19 cellular contexts compared by ENCODE assay signal in the genomic region with DNA sequence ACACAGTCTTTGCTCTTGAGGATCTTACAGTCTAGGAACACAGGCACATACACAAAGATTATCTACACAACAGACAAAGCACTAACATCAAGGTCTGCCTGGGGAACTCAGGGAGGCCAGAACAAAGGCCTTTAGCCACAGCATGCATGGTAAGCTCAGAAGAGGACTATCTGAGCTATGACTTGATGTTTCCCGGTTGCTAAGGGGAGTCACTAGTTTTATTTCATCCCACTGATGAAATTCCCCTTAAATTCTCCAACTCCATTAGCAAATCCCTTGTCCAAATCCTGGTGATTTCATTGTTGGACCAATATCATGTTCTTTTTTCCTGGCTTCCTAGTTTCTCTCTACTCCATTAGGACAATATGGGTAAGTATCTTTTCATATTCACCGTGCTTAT. TPM values are rescaled to one million over a fixed set of nuclear protein-coding genes. Genes with fewer than 3 reads are reported as not detected.
DNase-seq lines count a peak whose midpoint lies in the region; ATAC-seq, FAIRE-seq and TF ChIP-seq lines count a peak whose summit lies in the region.
"Had no signal": no experiment of that assay in that cellular context is flagged by ENCODE, and none has a peak within 500 bp of the region (broad histone marks: within the 10 kb centered on the region; RNA-seq: fewer than 3 reads in every experiment).

No MANE protein-coding gene starts in this region.

- H3K27me3 ChIP-seq in ascending aorta: no peaks in the 10 kb centered on the region
- no peaks in the 10 kb centered on the region for H3K27me3 ChIP-seq in gastroesophageal sphincter
- H3K27me3 ChIP-seq in MM.1S (replicated peaks; ENCODE audit: insufficient read depth, low read length): no peaks in the 10 kb centered on the region

- H3K4me3 ChIP-seq in AG10803 (ENCODE audit: low read length) (no peak overlapping the region), ascending aorta (no peak overlapping the region), gastroesophageal sphincter (no peak overlapping the region), MM.1S (ENCODE audit: low read length) (no peak overlapping the region)
- H3K4me3 ChIP-seq: A549 had no signal

- no peaks in the 10 kb centered on the region for H3K4me1 Mint-ChIP-seq in activated CD4-positive, alpha-beta memory T cell treated with anti-CD3 and anti-CD28 coated beads for 36 hours (ENCODE audit: low read depth)
- H3K4me1 Mint-ChIP-seq: IgD-negative memory B cell had no signal

- peak overlapping the region; percentile 29 to 58 for H3K27ac ChIP-seq in ascending aorta
- peak overlapping the region; percentile 11 to 50 (median 29) for H3K27ac ChIP-seq in gastroesophageal sphincter
- no peak overlapping the region for H3K27ac ChIP-seq in MM.1S (ENCODE audit: low read length)
- H3K27ac ChIP-seq: A549 had no signal

- H3K36me3 Mint-ChIP-seq in activated CD4-positive, alpha-beta memory T cell treated with anti-CD3 and anti-CD28 coated beads for 36 hours: no peaks in the 10 kb centered on the region
- H3K36me3 Mint-ChIP-seq: CD14-positive monocyte, IgD-negative memory B cell had no signal

- no peak for TF ChIP-seq POLR2A in gastroesophageal sphincter (IDR thresholded peaks at IDR 0.05)
- no peak for TF ChIP-seq POLR2A in GM12891 (IDR thresholded peaks at IDR 0.05; ENCODE audit: low read depth, low read length)

- peak; percentile 61 for ATAC-seq in gastroesophageal sphincter
- ATAC-seq in sciatic nerve: peak; percentile 32
- ATAC-seq: A549 had no signal

- no peak overlapping the region for H3K27ac Mint-ChIP-seq in activated CD4-positive, alpha-beta memory T cell treated with anti-CD3 and anti-CD28 coated beads for 36 hours
- H3K27ac Mint-ChIP-seq: CD14-positive monocyte, IgD-negative memory B cell had no signal

- H3K9me3 ChIP-seq in ascending aorta (no peaks in the 10 kb centered on the region), gastroesophageal sphincter (no peaks in the 10 kb centered on the region), MM.1S (replicated peaks; ENCODE audit: insufficient read depth, low read length) (no peaks in the 10 kb centered on the region)
- H3K9me3 ChIP-seq: A549 had no signal

- CTCF ChIA-PET in activated CD4-positive, alpha-beta memory T cell treated with anti-CD3 and anti-CD28 coated beads for 36 hours (lab: Charles Lee): no interaction called here

- no peak overlapping the region for H3K4me3 Mint-ChIP-seq in activated CD4-positive, alpha-beta memory T cell treated with anti-CD3 and anti-CD28 coated beads for 36 hours
- H3K4me3 Mint-ChIP-seq: CD14-positive monocyte, IgD-negative memory B cell had no signal

- peaks cover 1% of the 10 kb centered on the region for H3K27me3 Mint-ChIP-seq in activated CD4-positive, alpha-beta memory T cell treated with anti-CD3 and anti-CD28 coated beads for 36 hours
- H3K27me3 Mint-ChIP-seq: IgD-negative memory B cell had no signal

- no peak overlapping the region for H3K4me2 ChIP-seq in MM.1S (ENCODE audit: low read depth, low read length)
- H3K4me2 ChIP-seq: A549 had no signal

- no peaks in the 10 kb centered on the region for H3K79me2 ChIP-seq in MM.1S (ENCODE audit: low read length)

- DNase-seq in AG10803 (ENCODE audit: low read depth) (peak; percentile 64), ascending aorta (ENCODE audit: low spot score in 2 of 2) (no peak), sciatic nerve (ENCODE audit: low spot score) (no peak), MM.1S (no peak), GM12891 (ENCODE audit: insufficient read length, low spot score) (no peak)
- DNase-seq in activated CD4-positive, alpha-beta memory T cell treated with anti-CD3 and anti-CD28 coated beads for 36 hours: no peak
- DNase-seq: AML-193, DMS 273 treated with DMSO at 0.1 percent for 48 hours, GF-D8, Kasumi-1, NCI-H1105 treated with DMSO at 0.1 percent for 48 hours, NCI-H187, NCI-H226, NCI-H524 treated with DMSO at 0.1 percent for 48 hours had no signal

- no peak for FAIRE-seq in GM12891 (lab: Jason Lieb, UNC)
- FAIRE-seq: A549, GM12892 had no signal

- POLR2A ChIA-PET in activated CD4-positive, alpha-beta memory T cell treated with anti-CD3 and anti-CD28 coated beads for 36 hours (lab: Charles Lee): no interaction called here

- no peaks in the 10 kb centered on the region for H3F3A ChIP-seq in MM.1S (ENCODE audit: insufficient read depth, low read length)

- TF ChIP-seq CTCF in AG10803 (conservative IDR thresholded peaks at IDR 0.05; ENCODE audit: low read length) (no peak), ascending aorta (IDR thresholded peaks at IDR 0.05) (no peak), gastroesophageal sphincter (IDR thresholded peaks at IDR 0.05) (no peak), MM.1S (IDR thresholded peaks at IDR 0.05; ENCODE audit: low read length) (no peak)

- intact Hi-C loops in ascending aorta (cut with DNase I) (no loop called here), sciatic nerve (cut with DNase I) (no loop called here)
- intact Hi-C loops in activated CD4-positive, alpha-beta memory T cell treated with anti-CD3 and anti-CD28 coated beads for 36 hours (cut with micrococcal nuclease): no loop called here

- H3K36me3 ChIP-seq in ascending aorta (no peaks in the 10 kb centered on the region), gastroesophageal sphincter (no peaks in the 10 kb centered on the region), MM.1S (replicated peaks; ENCODE audit: insufficient read depth, low read length) (no peaks in the 10 kb centered on the region)

- H3K9me3 Mint-ChIP-seq in activated CD4-positive, alpha-beta memory T cell treated with anti-CD3 and anti-CD28 coated beads for 36 hours: no peaks in the 10 kb centered on the region
- H3K9me3 Mint-ChIP-seq: IgD-negative memory B cell had no signal

- WGBS in gastroesophageal sphincter (ENCODE audit: low coverage in 1 of 2), 2 donors: 41 to 100% methylated on average over 1 to 2 of the region's 2 CpGs

- TF ChIP-seq EP300 in gastroesophageal sphincter (IDR thresholded peaks at IDR 0.05): no peak

- no peaks in the 10 kb centered on the region for H4K20me1 ChIP-seq in MM.1S (ENCODE audit: insufficient read depth, low read length)

- H3K9ac ChIP-seq in MM.1S (ENCODE audit: low read length): no peak overlapping the region

- H2AFZ ChIP-seq in MM.1S (ENCODE audit: low read length): no peak overlapping the region

- H3K4me1 ChIP-seq in ascending aorta: peaks cover 14 to 45% of the 10 kb centered on the region in 2 donors
- peaks cover 9 to 97% (median 32%) of the 10 kb centered on the region in 3 donors for H3K4me1 ChIP-seq in gastroesophageal sphincter
- H3K4me1 ChIP-seq in MM.1S (ENCODE audit: low read length): no peaks in the 10 kb centered on the region

- no peaks in the 10 kb centered on the region for H3K9me2 ChIP-seq in MM.1S (replicated peaks; ENCODE audit: insufficient read depth, low read length)

TF ChIP-seq in GM12891, 5 proteins besides CTCF, POLR2A, EP300 and RAD21:
- TF ChIP-seq SPI1 (IDR thresholded peaks at IDR 0.05; ENCODE audit: low read depth, low read length) (no peak), POLR2AphosphoS5 (IDR thresholded peaks at IDR 0.05; ENCODE audit: low read depth, low read length) (no peak), PAX5 (IDR thresholded peaks at IDR 0.05; ENCODE audit: insufficient read depth, low read length, severe bottlenecking) (no peak), POU2F2 (IDR thresholded peaks at IDR 0.05; ENCODE audit: low read depth, low read length) (no peak), TAF1 (IDR thresholded peaks at IDR 0.05; ENCODE audit: low read depth, low read length) (no peak)

RNA-seq across cellular contexts. Expression of a gene that starts 23.3 kb away (rescaled TPM):
- total RNA-seq in ascending aorta (164 TPM), gastroesophageal sphincter (100 to 1,000 TPM; 153 to 266 (median 203) TPM), sciatic nerve (135 TPM)
- under 1 TPM; 0.34 to 0.52 TPM for total RNA-seq in activated CD4-positive, alpha-beta memory T cell treated with anti-CD3 and anti-CD28 coated beads for 36 hours
- 5.1 TPM for polyA plus RNA-seq in GM12891 (2012; ENCODE audit: low read depth, missing spikeins)
- polyA plus RNA-seq: CD14-positive monocyte, IgD-negative memory B cell had no signal

Comparison
In these comparisons a context has a peak if more than half of its experiments do, and no peak if none do; other contexts are left out.
1. RNA of a gene that starts 23.3 kb away (total RNA-seq): 153 to 266 TPM in gastroesophageal sphincter, 164 TPM in ascending aorta (single experiment) and 135 TPM in sciatic nerve (single experiment); 0.34 to 0.52 TPM in activated CD4-positive, alpha-beta memory T cell treated with anti-CD3 and anti-CD28 coated beads for 36 hours; every median in the first group is over 10 times any median in the second.